ENCODE assay signal across 22 cellular contexts in genomic region chr5:71904852-71905251, GRCh38.
"Had no signal": no experiment of that assay in that cellular context is flagged by ENCODE, and none has a peak within 500 bp of the region (broad histone marks: within the 10 kb centered on the region; RNA-seq: fewer than 3 reads in every experiment).

No MANE protein-coding gene starts in this region.

- H3K9ac ChIP-seq: parathyroid adenoma had no signal

- H3K36me3 ChIP-seq: gastrocnemius medialis, lower lobe of right lung, neutrophil, suprapubic skin, transverse colon, upper lobe of right lung, uterus had no signal

- H3K27ac ChIP-seq: epithelial cell of prostate, gastrocnemius medialis, lower lobe of right lung, neutrophil, parathyroid adenoma, suprapubic skin, transverse colon, upper lobe of right lung had no signal

- H3K4me2 ChIP-seq: smooth muscle cell had no signal

- DNase-seq: cortex of kidney; effector memory CD8-positive, alpha-beta T cell; foreskin fibroblast; gastrocnemius medialis; head of caudate nucleus; left ventricle myocardium superior; lower lobe of right lung; natural killer cell; stimulated activated CD4-positive, alpha-beta T cell treated with anti-CD3 and anti-CD28 coated beads, Interleukin-12 subunit alpha, Interleukin-12 subunit beta, amount 100 ng/mL, for 4 hours; stimulated activated CD4-positive, alpha-beta T cell treated with anti-CD3 and anti-CD28 coated beads, Interleukin-1b, Interleukin-23, amount 100 ng/mL, for 48 hours; stimulated activated CD4-positive, alpha-beta T cell treated with anti-CD3 and anti-CD28 coated beads, Interleukin-4, amount 100 ng/mL, for 1 hour; stimulated activated CD8-positive, alpha-beta memory T cell treated with anti-CD3 and anti-CD28 coated beads, Interleukin-4, amount 100 ng/mL, for 48 hours; stimulated activated naive CD4-positive, alpha-beta T cell; stimulated activated naive CD8-positive, alpha-beta T cell treated with anti-CD3 and anti-CD28 coated beads, Interleukin-15, amount 100 ng/mL, for 72 hours; transverse colon; upper lobe of right lung; uterus had no signal

- H3K27me3 ChIP-seq: gastrocnemius medialis, neutrophil, suprapubic skin, transverse colon, upper lobe of right lung, uterus had no signal

- H2AFZ ChIP-seq: parathyroid adenoma had no signal

- H3K4me1 ChIP-seq: gastrocnemius medialis, lower lobe of right lung, parathyroid adenoma, upper lobe of right lung had no signal

- H3K9me3 ChIP-seq: gastrocnemius medialis, lower lobe of right lung, neutrophil, suprapubic skin, transverse colon, upper lobe of right lung, uterus had no signal

- H3K4me3 ChIP-seq: gastrocnemius medialis, lower lobe of right lung, smooth muscle cell, suprapubic skin, transverse colon, upper lobe of right lung, uterus had no signal

- H3K79me2 ChIP-seq: parathyroid adenoma had no signal
